ENCODE assay signal across 26 cellular contexts in genomic region chr9:96333958-96334357, GRCh38. TPM values are rescaled to one million over a fixed set of nuclear protein-coding genes. Genes with fewer than 3 reads are reported as not detected.
"Had no signal": no experiment of that assay in that cellular context is flagged by ENCODE, and none has a peak within 500 bp of the region (broad histone marks: within the 10 kb centered on the region; RNA-seq: fewer than 3 reads in every experiment).

No MANE protein-coding gene starts in this region.

- H3K36me3 ChIP-seq: vagina had no signal

- FAIRE-seq: endometrium, kidney had no signal

- H3K4me3 ChIP-seq: esophagus muscularis mucosa, gastroesophageal sphincter, left ventricle myocardium inferior, lower lobe of right lung, psoas muscle, spleen, testis, tibial nerve, upper lobe of right lung, vagina had no signal

- H3K27ac ChIP-seq: epithelial cell of prostate, esophagus muscularis mucosa, gastroesophageal sphincter, left ventricle myocardium inferior, lower lobe of right lung, psoas muscle, spleen, testis, tibial nerve, upper lobe of right lung, vagina had no signal

- H3K27me3 ChIP-seq: esophagus muscularis mucosa, gastroesophageal sphincter, spleen, testis, tibial nerve, upper lobe of right lung, vagina had no signal

- DNase-seq: cortex of kidney; effector memory CD4-positive, alpha-beta T cell; glutamatergic neuron; immature natural killer cell; kidney; left cardiac atrium; left ventricle myocardium inferior; lower lobe of right lung; midbrain; naive B cell; psoas muscle; spleen; stimulated activated CD4-positive, alpha-beta T cell treated with anti-CD3 and anti-CD28 coated beads, Interleukin-15, amount 100 ng/mL, for 24 hours; stimulated activated CD4-positive, alpha-beta T cell treated with anti-CD3 and anti-CD28 coated beads, Interleukin-1b, Interleukin-23, amount 100 ng/mL, for 48 hours; stimulated activated CD4-positive, alpha-beta T cell treated with anti-CD3 and anti-CD28 coated beads, Interleukin-4, amount 100 ng/mL, for 24 hours; testis; upper lobe of right lung had no signal

- H3K9me3 ChIP-seq: esophagus muscularis mucosa, gastroesophageal sphincter, left ventricle myocardium inferior, lower lobe of right lung, psoas muscle, spleen, testis, tibial nerve, upper lobe of right lung, vagina had no signal

- H3K4me1 ChIP-seq: left ventricle myocardium inferior, lower lobe of right lung, psoas muscle, spleen, testis, tibial nerve, upper lobe of right lung had no signal

- ATAC-seq: gastroesophageal sphincter; left cardiac atrium; lower lobe of right lung; psoas muscle; sciatic nerve; stimulated activated memory B cell treated with anti-CD40 and anti-IgM and Interleukin-4, amounts not matched to agents 10 μg/mL and 1 μg/mL and 100 μg/mL, for 72 hours; upper lobe of right lung had no signal

RNA-seq across cellular contexts. Expression of gene HSD17B3, which starts 32.0 kb away (rescaled TPM):
- total RNA-seq: fibroblast of villous mesenchyme, vagina had no signal
- polyA plus RNA-seq: immature natural killer cell had no signal
